Comparison of ENCODE assay signal across 1 cellular context in genomic region chr19:2775556-2776430, GRCh38.
TF ChIP-seq lines count a peak whose summit lies in the region.

No MANE protein-coding gene starts in this region.

TF ChIP-seq in HepG2, 621 proteins besides CTCF, POLR2A, EP300 and RAD21 (continued from another document and continues in another):
- TF ChIP-seq DRAP1 (CRISPR knock-in tag; IDR thresholded peaks at IDR 0.05) (no peak), MEF2D (CRISPR knock-in tag; IDR thresholded peaks at IDR 0.05) (no peak), GRHL1 (CRISPR knock-in tag; conservative IDR thresholded peaks at IDR 0.05) (no peak), ZMYM4 (CRISPR knock-in tag; IDR thresholded peaks at IDR 0.05) (no peak), ZNF772 (CRISPR knock-in tag; IDR thresholded peaks at IDR 0.05) (no peak), PAX8 (CRISPR knock-in tag; IDR thresholded peaks at IDR 0.05; ENCODE audit: borderline replicate concordance) (no peak), KMT2A (CRISPR knock-in tag; IDR thresholded peaks at IDR 0.05) (peak; percentile 80), ZNF512B (CRISPR knock-in tag; IDR thresholded peaks at IDR 0.05; ENCODE audit: borderline replicate concordance) (no peak), DMTF1 (CRISPR knock-in tag; IDR thresholded peaks at IDR 0.05) (no peak), ARNT (IDR thresholded peaks at IDR 0.05) (no peak), CBX1 (IDR thresholded peaks at IDR 0.05; ENCODE audit: low read depth) (no peak), KDM2A (CRISPR knock-in tag; IDR thresholded peaks at IDR 0.05; ENCODE audit: borderline replicate concordance, low read depth) (no peak), NFIB (CRISPR knock-in tag; IDR thresholded peaks at IDR 0.05; ENCODE audit: borderline replicate concordance) (no peak), CREB1 (IDR thresholded peaks at IDR 0.05) (peak; percentile 98), CREB1 (CRISPR knock-in tag; IDR thresholded peaks at IDR 0.05) (peak; percentile 90), ZHX1 (CRISPR knock-in tag; IDR thresholded peaks at IDR 0.05; ENCODE audit: low read depth) (peak; percentile 65; the same call in 1 of the 2 replicates), ZZZ3 (CRISPR knock-in tag; IDR thresholded peaks at IDR 0.05; ENCODE audit: borderline replicate concordance) (no peak), MXI1 (IDR thresholded peaks at IDR 0.05; ENCODE audit: borderline replicate concordance, low read depth, low read length) (peak; percentile 56; the same call in 1 of the 3 replicates), YY1 (IDR thresholded peaks at IDR 0.05; ENCODE audit: insufficient read depth, insufficient replicate concordance, low read depth, low read length) (no peak), TCF12 (IDR thresholded peaks at IDR 0.05) (no peak), TCF12 (CRISPR knock-in tag; IDR thresholded peaks at IDR 0.05) (no peak), ARHGAP35 (CRISPR knock-in tag; IDR thresholded peaks at IDR 0.05; ENCODE audit: borderline replicate concordance) (no peak), AHR (CRISPR knock-in tag; IDR thresholded peaks at IDR 0.05) (no peak), MTA3 (CRISPR knock-in tag; IDR thresholded peaks at IDR 0.05) (no peak), YEATS4 (CRISPR knock-in tag; IDR thresholded peaks at IDR 0.05; ENCODE audit: borderline replicate concordance) (peak; percentile 56; the same call in 1 of the 2 replicates), TSC22D2 (CRISPR knock-in tag; IDR thresholded peaks at IDR 0.05; ENCODE audit: borderline replicate concordance) (no peak), RELA (CRISPR knock-in tag; IDR thresholded peaks at IDR 0.05) (no peak), MYNN (CRISPR knock-in tag; IDR thresholded peaks at IDR 0.05; ENCODE audit: low read depth) (no peak), ZFP90 (CRISPR knock-in tag; IDR thresholded peaks at IDR 0.05; ENCODE audit: borderline replicate concordance) (no peak), ZNF180 (CRISPR knock-in tag; IDR thresholded peaks at IDR 0.05; ENCODE audit: borderline replicate concordance, low read depth) (no peak), ADNP (CRISPR knock-in tag; IDR thresholded peaks at IDR 0.05) (no peak), RCOR2 (CRISPR knock-in tag; IDR thresholded peaks at IDR 0.05) (no peak), ZNF616 (CRISPR knock-in tag; IDR thresholded peaks at IDR 0.05; ENCODE audit: low read depth) (no peak), AGO2 (optimal IDR thresholded peaks at IDR 0.05; ENCODE audit: low read depth, low read length) (no peak), ZNF460 (CRISPR knock-in tag; IDR thresholded peaks at IDR 0.05; ENCODE audit: borderline replicate concordance) (no peak), ISX (CRISPR knock-in tag; conservative IDR thresholded peaks at IDR 0.05) (no peak), E2F2 (CRISPR knock-in tag; IDR thresholded peaks at IDR 0.05; ENCODE audit: borderline replicate concordance) (no peak), ZNF614 (CRISPR knock-in tag; IDR thresholded peaks at IDR 0.05; ENCODE audit: borderline replicate concordance) (no peak), GABPA (IDR thresholded peaks at IDR 0.05; ENCODE audit: low read depth, low read length) (no peak), GABPA (CRISPR knock-in tag; IDR thresholded peaks at IDR 0.05; ENCODE audit: low read depth) (no peak), CHD4 (IDR thresholded peaks at IDR 0.05; ENCODE audit: borderline replicate concordance, low read length) (0 out of 2 replicates have a peak, but pooled peaks have one; percentile 77), ZSCAN29 (CRISPR knock-in tag; conservative IDR thresholded peaks at IDR 0.05) (no peak), ZNF879 (CRISPR knock-in tag; IDR thresholded peaks at IDR 0.05) (no peak), ZNF446 (CRISPR knock-in tag; IDR thresholded peaks at IDR 0.05) (no peak), ATF3 (CRISPR knock-in tag; IDR thresholded peaks at IDR 0.05) (peak; percentile 87), CREBL2 (CRISPR knock-in tag; IDR thresholded peaks at IDR 0.05; ENCODE audit: borderline replicate concordance) (no peak), MTERF4 (CRISPR knock-in tag; IDR thresholded peaks at IDR 0.05) (no peak)
- TF ChIP-seq, protein P1, sequence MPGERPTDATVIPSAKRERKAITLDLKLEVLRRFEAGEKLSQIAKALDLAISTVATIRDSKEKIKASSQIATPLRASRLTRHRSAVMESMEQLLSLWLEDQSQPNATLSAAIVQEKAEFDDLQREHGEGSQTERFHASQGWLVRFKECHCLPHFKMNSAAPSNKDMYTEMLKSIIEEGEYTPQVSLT (CRISPR knock-in tag; IDR thresholded peaks at IDR 0.05; ENCODE audit: borderline replicate concordance, low read depth): no peak
- TF ChIP-seq, protein P2, sequence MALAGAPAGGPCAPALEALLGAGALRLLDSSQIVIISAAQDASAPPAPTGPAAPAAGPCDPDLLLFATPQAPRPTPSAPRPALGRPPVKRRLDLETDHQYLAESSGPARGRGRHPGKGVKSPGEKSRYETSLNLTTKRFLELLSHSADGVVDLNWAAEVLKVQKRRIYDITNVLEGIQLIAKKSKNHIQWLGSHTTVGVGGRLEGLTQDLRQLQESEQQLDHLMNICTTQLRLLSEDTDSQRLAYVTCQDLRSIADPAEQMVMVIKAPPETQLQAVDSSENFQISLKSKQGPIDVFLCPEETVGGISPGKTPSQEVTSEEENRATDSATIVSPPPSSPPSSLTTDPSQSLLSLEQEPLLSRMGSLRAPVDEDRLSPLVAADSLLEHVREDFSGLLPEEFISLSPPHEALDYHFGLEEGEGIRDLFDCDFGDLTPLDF (CRISPR knock-in tag; IDR thresholded peaks at IDR 0.05): no peak
- TF ChIP-seq, protein P3, sequence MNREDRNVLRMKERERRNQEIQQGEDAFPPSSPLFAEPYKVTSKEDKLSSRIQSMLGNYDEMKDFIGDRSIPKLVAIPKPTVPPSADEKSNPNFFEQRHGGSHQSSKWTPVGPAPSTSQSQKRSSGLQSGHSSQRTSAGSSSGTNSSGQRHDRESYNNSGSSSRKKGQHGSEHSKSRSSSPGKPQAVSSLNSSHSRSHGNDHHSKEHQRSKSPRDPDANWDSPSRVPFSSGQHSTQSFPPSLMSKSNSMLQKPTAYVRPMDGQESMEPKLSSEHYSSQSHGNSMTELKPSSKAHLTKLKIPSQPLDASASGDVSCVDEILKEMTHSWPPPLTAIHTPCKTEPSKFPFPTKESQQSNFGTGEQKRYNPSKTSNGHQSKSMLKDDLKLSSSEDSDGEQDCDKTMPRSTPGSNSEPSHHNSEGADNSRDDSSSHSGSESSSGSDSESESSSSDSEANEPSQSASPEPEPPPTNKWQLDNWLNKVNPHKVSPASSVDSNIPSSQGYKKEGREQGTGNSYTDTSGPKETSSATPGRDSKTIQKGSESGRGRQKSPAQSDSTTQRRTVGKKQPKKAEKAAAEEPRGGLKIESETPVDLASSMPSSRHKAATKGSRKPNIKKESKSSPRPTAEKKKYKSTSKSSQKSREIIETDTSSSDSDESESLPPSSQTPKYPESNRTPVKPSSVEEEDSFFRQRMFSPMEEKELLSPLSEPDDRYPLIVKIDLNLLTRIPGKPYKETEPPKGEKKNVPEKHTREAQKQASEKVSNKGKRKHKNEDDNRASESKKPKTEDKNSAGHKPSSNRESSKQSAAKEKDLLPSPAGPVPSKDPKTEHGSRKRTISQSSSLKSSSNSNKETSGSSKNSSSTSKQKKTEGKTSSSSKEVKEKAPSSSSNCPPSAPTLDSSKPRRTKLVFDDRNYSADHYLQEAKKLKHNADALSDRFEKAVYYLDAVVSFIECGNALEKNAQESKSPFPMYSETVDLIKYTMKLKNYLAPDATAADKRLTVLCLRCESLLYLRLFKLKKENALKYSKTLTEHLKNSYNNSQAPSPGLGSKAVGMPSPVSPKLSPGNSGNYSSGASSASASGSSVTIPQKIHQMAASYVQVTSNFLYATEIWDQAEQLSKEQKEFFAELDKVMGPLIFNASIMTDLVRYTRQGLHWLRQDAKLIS (CRISPR knock-in tag; IDR thresholded peaks at IDR 0.05): no peak
